ENCODE assay signal across 1 cellular context in the genomic region with DNA sequence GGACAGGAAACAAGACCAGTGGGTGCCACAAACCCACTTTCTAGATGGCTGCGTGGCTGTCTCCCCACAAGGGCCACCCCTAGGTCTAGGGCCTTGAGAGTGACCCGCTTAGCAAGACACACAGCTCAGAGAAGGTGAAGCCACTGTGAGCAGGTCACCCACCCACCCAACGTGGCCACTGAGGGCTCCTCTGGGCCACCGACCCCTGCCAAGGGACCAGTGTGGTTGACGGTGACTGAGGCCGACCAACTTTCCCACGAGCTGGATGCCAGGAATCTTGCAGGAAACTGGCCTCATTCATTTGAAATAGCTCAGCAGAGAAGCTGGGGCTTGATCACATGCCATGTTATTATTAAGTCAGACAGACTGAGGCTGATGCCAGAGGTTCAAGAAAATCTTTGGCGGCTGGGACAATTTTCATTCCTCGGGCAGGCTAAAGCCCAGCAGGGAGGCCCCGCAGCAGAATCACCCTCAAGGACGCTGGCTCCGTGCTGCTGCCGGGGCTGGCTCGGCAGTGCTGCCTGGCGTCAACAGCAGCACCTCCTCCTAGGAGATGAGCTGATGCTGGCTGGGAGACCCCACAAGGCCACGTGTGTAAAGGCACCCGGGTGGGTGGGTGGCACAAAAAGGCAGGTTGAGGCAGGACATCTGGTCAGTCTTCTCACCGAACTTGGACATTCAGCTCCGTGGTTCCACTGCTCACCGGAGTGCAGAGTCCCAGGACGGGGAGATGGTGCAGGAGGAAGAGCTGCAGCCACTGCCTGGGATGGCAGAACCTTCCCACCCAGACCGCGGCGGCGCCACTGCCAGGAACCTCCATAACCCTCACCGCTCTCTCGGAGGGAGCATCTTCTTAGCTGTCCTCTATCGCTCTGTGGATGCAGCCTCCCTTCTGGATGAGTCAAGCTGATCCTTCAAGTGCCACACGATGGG.
TF ChIP-seq lines count a peak whose summit lies in the region.

No MANE protein-coding gene starts in this region.

TF ChIP-seq in HepG2, 621 proteins besides CTCF, POLR2A, EP300 and RAD21 (continued from another document):
- no peak for TF ChIP-seq NFIB (CRISPR knock-in tag; IDR thresholded peaks at IDR 0.05; ENCODE audit: borderline replicate concordance)
- no peak for TF ChIP-seq KDM2A (CRISPR knock-in tag; IDR thresholded peaks at IDR 0.05; ENCODE audit: borderline replicate concordance, low read depth)
- TF ChIP-seq SIN3B (IDR thresholded peaks at IDR 0.05; ENCODE audit: low read length): no peak
- TF ChIP-seq ZNF264 (CRISPR knock-in tag; IDR thresholded peaks at IDR 0.05): no peak
- no peak for TF ChIP-seq ELF1 (CRISPR knock-in tag; IDR thresholded peaks at IDR 0.05)
- no peak for TF ChIP-seq PHF8 (CRISPR knock-in tag; IDR thresholded peaks at IDR 0.05)
- TF ChIP-seq, protein P1, sequence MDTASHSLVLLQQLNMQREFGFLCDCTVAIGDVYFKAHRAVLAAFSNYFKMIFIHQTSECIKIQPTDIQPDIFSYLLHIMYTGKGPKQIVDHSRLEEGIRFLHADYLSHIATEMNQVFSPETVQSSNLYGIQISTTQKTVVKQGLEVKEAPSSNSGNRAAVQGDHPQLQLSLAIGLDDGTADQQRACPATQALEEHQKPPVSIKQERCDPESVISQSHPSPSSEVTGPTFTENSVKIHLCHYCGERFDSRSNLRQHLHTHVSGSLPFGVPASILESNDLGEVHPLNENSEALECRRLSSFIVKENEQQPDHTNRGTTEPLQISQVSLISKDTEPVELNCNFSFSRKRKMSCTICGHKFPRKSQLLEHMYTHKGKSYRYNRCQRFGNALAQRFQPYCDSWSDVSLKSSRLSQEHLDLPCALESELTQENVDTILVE (CRISPR knock-in tag; IDR thresholded peaks at IDR 0.05): no peak
- TF ChIP-seq, protein P2, sequence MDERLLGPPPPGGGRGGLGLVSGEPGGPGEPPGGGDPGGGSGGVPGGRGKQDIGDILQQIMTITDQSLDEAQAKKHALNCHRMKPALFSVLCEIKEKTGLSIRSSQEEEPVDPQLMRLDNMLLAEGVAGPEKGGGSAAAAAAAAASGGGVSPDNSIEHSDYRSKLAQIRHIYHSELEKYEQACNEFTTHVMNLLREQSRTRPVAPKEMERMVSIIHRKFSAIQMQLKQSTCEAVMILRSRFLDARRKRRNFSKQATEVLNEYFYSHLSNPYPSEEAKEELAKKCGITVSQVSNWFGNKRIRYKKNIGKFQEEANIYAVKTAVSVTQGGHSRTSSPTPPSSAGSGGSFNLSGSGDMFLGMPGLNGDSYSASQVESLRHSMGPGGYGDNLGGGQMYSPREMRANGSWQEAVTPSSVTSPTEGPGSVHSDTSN (CRISPR knock-in tag; IDR thresholded peaks at IDR 0.05): no peak
- no peak for TF ChIP-seq PHB2 (IDR thresholded peaks at IDR 0.05; ENCODE audit: partially characterized antibody)
- TF ChIP-seq GFI1 (CRISPR knock-in tag; IDR thresholded peaks at IDR 0.05; ENCODE audit: borderline replicate concordance): no peak
